ENCODE assay signal across 8 cellular contexts in the genomic region with DNA sequence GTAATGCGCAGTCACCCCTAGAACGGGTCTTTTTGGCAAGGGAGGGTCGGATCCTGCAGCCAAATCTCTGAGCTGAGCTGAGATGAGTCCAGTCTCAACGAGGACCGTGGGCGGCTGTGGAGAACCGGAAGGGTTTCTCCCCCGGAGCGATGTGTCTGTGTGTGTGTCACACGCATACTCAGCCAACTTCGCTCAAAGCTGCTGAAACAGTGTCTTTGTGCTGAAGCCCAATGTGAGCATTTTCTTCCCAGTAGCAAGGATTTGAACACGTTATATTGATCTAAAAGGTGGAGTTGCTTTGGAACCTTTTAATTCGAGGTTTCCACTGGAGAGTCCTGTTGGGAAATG. TPM values are rescaled to one million over a fixed set of nuclear protein-coding genes. Genes with fewer than 3 reads are reported as not detected.
DNase-seq lines count a peak whose midpoint lies in the region; ATAC-seq and TF ChIP-seq lines count a peak whose summit lies in the region.

No MANE protein-coding gene starts in this region.

- peaks cover 44% of the 10 kb centered on the region for H3F3A ChIP-seq in PC-9 (ENCODE audit: insufficient read depth, low read depth)

- no peak for TF ChIP-seq POLR2A in esophagus muscularis mucosa (IDR thresholded peaks at IDR 0.05; ENCODE audit: low read depth)

- H3K4me1 ChIP-seq in PC-9 (replicated peaks; ENCODE audit: insufficient read depth) (peaks cover 33% of the 10 kb centered on the region), esophagus muscularis mucosa (peaks cover 17 to 38% (median 24%) of the 10 kb centered on the region in 4 donors)

- 13% methylated on average over 9 of the region's 13 CpGs for WGBS in esophagus muscularis mucosa

- peaks cover 28% of the 10 kb centered on the region for H3K79me2 ChIP-seq in PC-9 (ENCODE audit: low read depth)

- peak overlapping the region; percentile 86 for H2AFZ ChIP-seq in PC-9

- H3K4me1 Mint-ChIP-seq in osteocyte (ENCODE audit: unreplicated experiment): peaks cover 26% of the 10 kb centered on the region

- peak overlapping the region; percentile 50 for H3K27ac ChIP-seq in PC-9
- H3K27ac ChIP-seq in esophagus muscularis mucosa (replicated peaks in 1 of 4): no peak overlapping the region

- BruUV-seq in PC-9 (replicated peaks; lab: Mats Ljungman, UMichigan): no TSS peak

- H3K9me3 ChIP-seq in PC-9 (ENCODE audit: insufficient read depth, low read depth): no peaks in the 10 kb centered on the region
- no peaks in the 10 kb centered on the region for H3K9me3 ChIP-seq in esophagus muscularis mucosa

- H3K4me3 Mint-ChIP-seq in osteocyte (ENCODE audit: unreplicated experiment): peak overlapping the region; percentile 79

- TF ChIP-seq CTCF in PC-9 (conservative IDR thresholded peaks at IDR 0.05) (no peak; the same call in 1 of the 2 replicates), esophagus muscularis mucosa (IDR thresholded peaks at IDR 0.05) (no peak), osteocyte (IDR thresholded peaks at IDR 0.05) (no peak)

- TF ChIP-seq EP300 in esophagus muscularis mucosa (IDR thresholded peaks at IDR 0.05): no peak

- H3K27ac Mint-ChIP-seq in osteocyte (ENCODE audit: unreplicated experiment): peak overlapping the region; percentile 73

- ATAC-seq in GM21423 (IDR thresholded peaks at IDR 0.05; ENCODE audit: unreplicated experiment): no peak
- ATAC-seq in HG02884 (IDR thresholded peaks at IDR 0.05; ENCODE audit: unreplicated experiment): no peak

- POLR2A ChIA-PET in PC-9 (lab: Charles Lee; ENCODE audit: unreplicated experiment): interaction anchor here (0.5 kb wide), 1 partner anchor 9 kb away, joined by 4 read pairs; no protein-coding TSS in a partner anchor

- CTCF ChIA-PET in PC-9 (lab: Charles Lee): interaction anchor here (0.7 to 1.0 kb wide), 3 partner anchors 25 to 183 kb away, joined by 3 read pairs; no protein-coding TSS in a partner anchor

- no peaks in the 10 kb centered on the region for H3K9me3 Mint-ChIP-seq in osteocyte (ENCODE audit: unreplicated experiment)

- no peaks in the 10 kb centered on the region for H3K27me3 Mint-ChIP-seq in osteocyte (ENCODE audit: unreplicated experiment)

- H3K36me3 ChIP-seq in PC-9 (ENCODE audit: low read depth) (no peaks in the 10 kb centered on the region), esophagus muscularis mucosa (no peaks in the 10 kb centered on the region)

- H3K36me3 Mint-ChIP-seq in osteocyte (ENCODE audit: unreplicated experiment): no peaks in the 10 kb centered on the region

- peak overlapping the region; percentile 93 for H3K4me2 ChIP-seq in PC-9

- no peaks in the 10 kb centered on the region for H3K9me2 ChIP-seq in PC-9 (ENCODE audit: insufficient read depth)

- intact Hi-C loops in PC-9 (cut with micrococcal nuclease; ENCODE audit: unreplicated experiment) (loop anchor here (1.0 kb wide), 2 partner anchors 87 to 163 kb away; no protein-coding TSS in a partner anchor), esophagus muscularis mucosa (cut with DNase I) (no loop called here)

- peak overlapping the region; percentile 86 for H3K4me3 ChIP-seq in PC-9
- H3K4me3 ChIP-seq in esophagus muscularis mucosa: peak overlapping the region; percentile 48 to 63 (median 52)

- no peaks in the 10 kb centered on the region for H4K20me1 ChIP-seq in PC-9 (ENCODE audit: insufficient read depth)

- peak; percentile 73 for DNase-seq in EH (ENCODE audit: low read depth)
- peak in 1 of 2 experiments; percentile 62 for DNase-seq in PC-9
- DNase-seq in esophagus muscularis mucosa (ENCODE audit: extremely low spot score): no peak
- DNase-seq in osteocyte (ENCODE audit: extremely low spot score, unreplicated experiment): no peak
- no peak for DNase-seq in NCI-H2081 treated with DMSO at 0.1 percent for 48 hours (lab: John Stamatoyannopoulos, UW)
- no peak for DNase-seq in activated CD4-positive, CD25-positive, alpha-beta regulatory T cell (lab: John Stamatoyannopoulos, UW)

- no peaks in the 10 kb centered on the region for H3K27me3 ChIP-seq in PC-9 (ENCODE audit: insufficient read depth, low read depth)
- peaks cover 0 to 54% (median 17%) of the 10 kb centered on the region in 4 donors for H3K27me3 ChIP-seq in esophagus muscularis mucosa

RNA-seq across cellular contexts. Expression of gene CELSR1, which starts 1.4 kb away (rescaled TPM):
- total RNA-seq in PC-9 (2021) (37.6 and 55.4 TPM in 2 replicates), esophagus muscularis mucosa (1 to 10 TPM; 2.5 to 2.7 (median 2.6) TPM), osteocyte (15.9 and 16.0 TPM in 2 replicates)
